ENCODE assay signal across 1 cellular context in genomic region chr6:53813801-53814200, GRCh38.
TF ChIP-seq lines count a peak whose summit lies in the region.

No MANE protein-coding gene starts in this region.

TF ChIP-seq in WTC11, 78 proteins besides CTCF, POLR2A, EP300 and RAD21 (continued from another document):
- TF ChIP-seq AFF4 (CRISPR knock-in tag; IDR thresholded peaks at IDR 0.05; ENCODE audit: borderline replicate concordance) (no peak), NFYB (CRISPR knock-in tag; conservative IDR thresholded peaks at IDR 0.05; ENCODE audit: low read depth) (no peak), ZSCAN18 (CRISPR knock-in tag; IDR thresholded peaks at IDR 0.05) (no peak), FOXP1 (CRISPR knock-in tag; IDR thresholded peaks at IDR 0.05; ENCODE audit: borderline replicate concordance) (no peak), ERG (CRISPR knock-in tag; IDR thresholded peaks at IDR 0.05) (no peak), SP1 (CRISPR knock-in tag; conservative IDR thresholded peaks at IDR 0.05) (no peak), ZNF232 (CRISPR knock-in tag; IDR thresholded peaks at IDR 0.05) (no peak), E2F4 (CRISPR knock-in tag; IDR thresholded peaks at IDR 0.05; ENCODE audit: borderline replicate concordance, low read depth) (no peak), ZBTB43 (CRISPR knock-in tag; IDR thresholded peaks at IDR 0.05) (no peak), ZNF396 (CRISPR knock-in tag; IDR thresholded peaks at IDR 0.05; ENCODE audit: borderline replicate concordance) (no peak), NR2C2 (CRISPR knock-in tag; IDR thresholded peaks at IDR 0.05) (no peak), STAT6 (CRISPR knock-in tag; conservative IDR thresholded peaks at IDR 0.05; ENCODE audit: low read depth) (no peak), ZNF263 (CRISPR knock-in tag; IDR thresholded peaks at IDR 0.05; ENCODE audit: low read depth) (no peak)
